ENCODE assay signal across 23 cellular contexts in the genomic region with DNA sequence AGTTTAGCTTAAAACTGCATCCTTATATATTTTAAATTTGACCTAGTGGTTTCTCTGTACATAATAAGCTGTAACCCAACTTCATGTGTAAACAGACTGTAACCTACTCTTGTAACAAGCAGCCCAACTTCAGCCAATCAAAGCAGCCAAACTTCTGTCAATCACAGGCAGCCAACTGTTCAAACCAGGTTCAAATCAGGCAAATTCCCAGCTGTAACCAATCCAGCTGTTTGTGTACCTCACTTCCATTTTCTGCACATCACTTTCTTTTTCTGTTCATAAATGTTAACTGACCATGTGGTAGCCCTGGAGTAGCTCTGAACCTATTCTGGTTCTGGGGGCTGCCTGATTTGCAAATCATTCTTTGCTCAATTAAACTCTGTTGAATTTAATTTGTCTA.
DNase-seq lines count a peak whose midpoint lies in the region; ATAC-seq, FAIRE-seq and TF ChIP-seq lines count a peak whose summit lies in the region.
"Had no signal": no experiment of that assay in that cellular context is flagged by ENCODE, and none has a peak within 500 bp of the region (broad histone marks: within the 10 kb centered on the region; RNA-seq: fewer than 3 reads in every experiment).

No MANE protein-coding gene starts in this region.

- no peak overlapping the region for H2BK5ac ChIP-seq in H1 (ENCODE audit: low read depth, low read length)

- H3K23me2 ChIP-seq in H1 (ENCODE audit: low read depth, low read length): no peaks in the 10 kb centered on the region

- TF ChIP-seq POLR2A in H1 (IDR thresholded peaks at IDR 0.05; ENCODE audit: control extremely low read depth in 1 of 2, low read depth in 2 of 2, low read length in 2 of 2): no peak

- CTCF ChIA-PET in H1 (lab: Charles Lee; ENCODE audit: partially characterized antibody): no interaction called here

- H2BK12ac ChIP-seq in H1 (ENCODE audit: low read depth, low read length): no peak overlapping the region

- H3K4ac ChIP-seq in H1 (replicated peaks; ENCODE audit: insufficient read length, low read depth, low read length): no peak overlapping the region

- POLR2A ChIA-PET in H1 (lab: Charles Lee; ENCODE audit: partially characterized antibody): no interaction called here

- H2BK120ac ChIP-seq in H1 (replicated peaks; ENCODE audit: low read depth, low read length): no peak overlapping the region

- no peak for TF ChIP-seq EP300 in H1 (IDR thresholded peaks at IDR 0.05; ENCODE audit: borderline replicate concordance in 1 of 2, low read depth in 2 of 2, low read length in 2 of 2)

- H2AFZ ChIP-seq in H1 (ENCODE audit: low read length): peak overlapping the region; percentile 70; the same call in 1 of the 2 replicates

- no peak overlapping the region for H4K5ac ChIP-seq in H1 (ENCODE audit: insufficient read length, low read depth, low read length)

- TF ChIP-seq RAD21 in H1 (IDR thresholded peaks at IDR 0.05 in 1 of 2, conservative IDR thresholded peaks at IDR 0.05 in 1 of 2; ENCODE audit: low read depth in 2 of 2, low read length in 2 of 2): no peak

- no peak overlapping the region for H3K56ac ChIP-seq in H1 (replicated peaks; ENCODE audit: insufficient read length, low read depth, low read length)

- H3K18ac ChIP-seq in H1 (ENCODE audit: extremely low read depth, low read length): no peak overlapping the region

- H2AK5ac ChIP-seq in H1 (ENCODE audit: low read depth, low read length): no peak overlapping the region

- H2BK20ac ChIP-seq in H1 (ENCODE audit: low read length): no peak overlapping the region

- no peak overlapping the region for H3K4me2 ChIP-seq in H1 (ENCODE audit: insufficient read depth in 1 of 2, low read depth in 2 of 2, low read length in 2 of 2)
- H3K4me2 ChIP-seq: BLaER1 treated with 17β-estradiol and CSF1 and Interleukin-3, amounts not matched to agents 10 nM and 100 nM had no signal

- no peaks in the 10 kb centered on the region for H3K36me3 ChIP-seq in H1 (ENCODE audit: control insufficient read depth in 2 of 4, insufficient read depth in 4 of 4, low read length in 3 of 4)
- H3K36me3 ChIP-seq: BLaER1 treated with 17β-estradiol and CSF1 and Interleukin-3, amounts not matched to agents 10 nM and 100 nM; WERI-Rb-1 had no signal

- TF ChIP-seq CTCF in H1 (IDR thresholded peaks at IDR 0.05; ENCODE audit: control extremely low read depth in 1 of 3, insufficient read depth in 1 of 3, low read depth in 1 of 3, low read length in 3 of 3): no peak

- no peak overlapping the region for H3K27ac ChIP-seq in H1 (ENCODE audit: low read depth, low read length)
- H3K27ac ChIP-seq: BLaER1 treated with 17β-estradiol and CSF1 and Interleukin-3, amounts not matched to agents 10 nM and 100 nM; WERI-Rb-1 had no signal

- H3K4me1 ChIP-seq in H1 (replicated peaks in 1 of 4; ENCODE audit: control insufficient read depth in 3 of 4, insufficient read depth in 4 of 4, low read length in 3 of 4): peaks cover 0 to 2% (median under 1%) of the 10 kb centered on the region in 4 experiments; a peak in 1 of 7 replicates

- H4K91ac ChIP-seq in H1 (replicated peaks; ENCODE audit: insufficient read length, low read length): no peak overlapping the region

- no peaks in the 10 kb centered on the region for H3K79me1 ChIP-seq in H1 (ENCODE audit: low read depth, low read length)

- H4K8ac ChIP-seq in H1 (ENCODE audit: extremely low read depth, insufficient read depth, low read length): no peak overlapping the region

- H2BK15ac ChIP-seq in H1 (ENCODE audit: low read length): no peak overlapping the region

- no peaks in the 10 kb centered on the region for H4K20me1 ChIP-seq in H1 (replicated peaks in 1 of 2; ENCODE audit: control insufficient read depth in 1 of 2, insufficient read depth in 2 of 2, low read length in 2 of 2)
- H4K20me1 ChIP-seq: BLaER1 treated with 17β-estradiol and CSF1 and Interleukin-3, amounts not matched to agents 10 nM and 100 nM had no signal

- no peak overlapping the region for H3K23ac ChIP-seq in H1 (ENCODE audit: insufficient read length)

- H3K79me2 ChIP-seq in H1 (ENCODE audit: control insufficient read depth in 1 of 2, insufficient read depth in 2 of 2, low read length in 2 of 2): no peaks in the 10 kb centered on the region

- DNase-seq in COR-L47 (lab: John Stamatoyannopoulos, UW) (peak; percentile 0), LHCN-M2 (ENCODE audit: low read depth) (peak; percentile 49), H1 (ENCODE audit: low read depth in 1 of 2, low spot score in 2 of 2) (no peak), T-helper 9 cell (no peak), NCI-H1436 treated with DMSO at 0.1 percent for 48 hours (lab: John Stamatoyannopoulos, UW) (no peak)
- DNase-seq in stimulated activated CD4-positive, alpha-beta T cell treated with anti-CD3 and anti-CD28 coated beads, Interleukin-12 subunit alpha, Interleukin-12 subunit beta, amount 100 ng/mL, for 4 hours: no peak
- DNase-seq: activated CD4-positive, alpha-beta T cell treated with anti-CD3 and anti-CD28 coated beads, Interleukin-2, amount 10 ng/mL, durations not matched to agents 7 days and 5 days; activated CD8-positive, alpha-beta memory T cell treated with anti-CD3 and anti-CD28 coated beads, Interleukin-2, amount 10 ng/mL, durations not matched to agents 7 days and 5 days; activated naive CD4-positive, alpha-beta T cell treated with anti-CD3 and anti-CD28 coated beads, Interleukin-2, amount 10 ng/mL, durations not matched to agents 7 days and 5 days; activated T-cell treated with anti-CD3 and anti-CD28 coated beads, Interleukin-2, amount 50 U/mL, for 72 hours; EL; GOT3; NCI-H2107; NCI-H524; nephron progenitor cell; stimulated activated CD4-positive, alpha-beta T cell treated with anti-CD3 and anti-CD28 coated beads, Interleukin-15, amount 100 ng/mL, for 24 hours; T-helper 2 cell; WERI-Rb-1 had no signal

- H3K9ac ChIP-seq in H1 (replicated peaks in 1 of 4; ENCODE audit: extremely low read depth in 1 of 4, low read depth in 3 of 4, low read length in 3 of 4): no peak overlapping the region
- H3K9ac ChIP-seq: BLaER1 treated with 17β-estradiol and CSF1 and Interleukin-3, amounts not matched to agents 10 nM and 100 nM had no signal

- peaks cover 0 to 7% of the 10 kb centered on the region in 2 experiments; a peak in 1 of 4 replicates for H3K9me3 ChIP-seq in H1 (ENCODE audit: insufficient read depth in 2 of 2, low read depth in 1 of 2, low read length in 1 of 2)

- H3K27me3 ChIP-seq in H1 (replicated peaks in 1 of 4; ENCODE audit: control insufficient read depth in 3 of 4, extremely low read depth in 1 of 4, insufficient read depth in 3 of 4, low read length in 3 of 4): no peaks in the 10 kb centered on the region
- H3K27me3 ChIP-seq: BLaER1 treated with 17β-estradiol and CSF1 and Interleukin-3, amounts not matched to agents 10 nM and 100 nM had no signal

- no peak overlapping the region for H3K14ac ChIP-seq in H1 (ENCODE audit: insufficient read length)

- no peak overlapping the region for H3K4me3 ChIP-seq in H1 (ENCODE audit: extremely low read depth in 1 of 4, insufficient read depth in 2 of 4, low read depth in 3 of 4, low read length in 4 of 4)
- H3K4me3 ChIP-seq: BLaER1 treated with 17β-estradiol and CSF1 and Interleukin-3, amounts not matched to agents 10 nM and 100 nM had no signal

- ATAC-seq in GM19395 (IDR thresholded peaks at IDR 0.05; ENCODE audit: unreplicated experiment) (peak; percentile 49), GM18907 (IDR thresholded peaks at IDR 0.05; ENCODE audit: unreplicated experiment) (no peak)
- ATAC-seq: activated CD8-positive, alpha-beta memory T cell treated with anti-CD3 and anti-CD28 coated beads, Interleukin-2, amount 10 ng/mL, durations not matched to agents 7 days and 5 days; activated T-cell treated with anti-CD3 and anti-CD28 coated beads, Interleukin-2, amount 50 U/mL, for 72 hours; sciatic nerve had no signal

- FAIRE-seq in H1 (lab: Jason Lieb, UNC): no peak
- FAIRE-seq: keratinocyte had no signal

TF ChIP-seq in H1, 55 proteins besides CTCF, POLR2A, EP300 and RAD21:
- TF ChIP-seq FOSL1 (IDR thresholded peaks at IDR 0.05; ENCODE audit: insufficient read depth, low read depth, low read length) (no peak), YY1 (IDR thresholded peaks at IDR 0.05; ENCODE audit: low read depth, low read length) (no peak), CHD2 (IDR thresholded peaks at IDR 0.05; ENCODE audit: low read length) (no peak), NRF1 (IDR thresholded peaks at IDR 0.05; ENCODE audit: low read depth, low read length) (no peak), JUN (IDR thresholded peaks at IDR 0.05; ENCODE audit: low read depth, low read length) (no peak), CEBPB (IDR thresholded peaks at IDR 0.05; ENCODE audit: low read depth, low read length) (no peak), NANOG (IDR thresholded peaks at IDR 0.05; ENCODE audit: insufficient read depth, low read depth, low read length, poor library complexity, severe bottlenecking) (no peak), KDM4A (IDR thresholded peaks at IDR 0.05; ENCODE audit: low read depth, low read length, severe bottlenecking) (no peak), BRCA1 (IDR thresholded peaks at IDR 0.05; ENCODE audit: low read depth, low read length) (no peak), HDAC2 (IDR thresholded peaks at IDR 0.05; ENCODE audit: borderline replicate concordance in 1 of 2, low read depth in 2 of 2, low read length in 2 of 2) (no peak), SP1 (IDR thresholded peaks at IDR 0.05; ENCODE audit: low read depth, low read length) (no peak)
- TF ChIP-seq, protein P1, sequence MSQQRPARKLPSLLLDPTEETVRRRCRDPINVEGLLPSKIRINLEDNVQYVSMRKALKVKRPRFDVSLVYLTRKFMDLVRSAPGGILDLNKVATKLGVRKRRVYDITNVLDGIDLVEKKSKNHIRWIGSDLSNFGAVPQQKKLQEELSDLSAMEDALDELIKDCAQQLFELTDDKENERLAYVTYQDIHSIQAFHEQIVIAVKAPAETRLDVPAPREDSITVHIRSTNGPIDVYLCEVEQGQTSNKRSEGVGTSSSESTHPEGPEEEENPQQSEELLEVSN (IDR thresholded peaks at IDR 0.05): no peak
- TF ChIP-seq, protein P2, sequence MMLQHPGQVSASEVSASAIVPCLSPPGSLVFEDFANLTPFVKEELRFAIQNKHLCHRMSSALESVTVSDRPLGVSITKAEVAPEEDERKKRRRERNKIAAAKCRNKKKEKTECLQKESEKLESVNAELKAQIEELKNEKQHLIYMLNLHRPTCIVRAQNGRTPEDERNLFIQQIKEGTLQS (IDR thresholded peaks at IDR 0.05; ENCODE audit: insufficient read depth, low read depth, low read length): no peak

Comparison
In these comparisons a context has a peak if more than half of its experiments do, and no peak if none do; other contexts are left out.
1. DNase-seq: peak in COR-L47 (single experiment) and LHCN-M2 (single experiment); none in H1 (0 of 2), T-helper 9 cell (single experiment), stimulated activated CD4-positive, alpha-beta T cell treated with anti-CD3 and anti-CD28 coated beads, Interleukin-12 subunit alpha, Interleukin-12 subunit beta, amount 100 ng/mL, for 4 hours (single experiment) and NCI-H1436 treated with DMSO at 0.1 percent for 48 hours (single experiment).